27 cellular contexts compared by ENCODE assay signal in the genomic region with DNA sequence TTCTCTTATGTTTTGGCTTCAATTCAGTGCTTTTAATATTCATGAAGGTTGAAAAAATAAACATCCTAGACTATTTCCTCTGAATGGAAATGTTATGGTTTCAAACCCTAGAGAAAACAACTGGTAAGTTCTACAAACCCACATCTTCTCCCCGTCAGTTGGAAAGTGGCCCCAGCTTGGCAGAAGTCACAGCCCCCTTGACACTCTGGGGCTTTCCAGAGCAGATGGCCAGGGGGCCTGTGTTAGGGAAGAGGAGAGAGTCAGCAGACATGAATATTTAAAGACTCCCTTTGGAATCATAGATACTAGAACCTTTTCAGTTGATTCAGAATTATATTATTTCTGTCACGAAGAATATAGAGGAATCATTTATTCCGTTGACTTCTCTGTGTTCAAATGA.
DNase-seq lines count a peak whose midpoint lies in the region; ATAC-seq and TF ChIP-seq lines count a peak whose summit lies in the region.
"Had no signal": no experiment of that assay in that cellular context is flagged by ENCODE, and none has a peak within 500 bp of the region (broad histone marks: within the 10 kb centered on the region; RNA-seq: fewer than 3 reads in every experiment).

No MANE protein-coding gene starts in this region.

- peak; percentile 14 for DNase-seq in NCI-H1092 (lab: John Stamatoyannopoulos, UW)
- DNase-seq in NCI-H82 treated with DMSO at 0.1 percent for 48 hours (lab: John Stamatoyannopoulos, UW; ENCODE audit: unreplicated experiment) = peak; percentile 44
- DNase-seq in chondrocyte (ENCODE audit: low spot score) = no peak
- no peak for DNase-seq in neural crest cell (ENCODE audit: low read depth, low spot score)
- DNase-seq in activated gamma-delta T cell treated with Interleukin-2 at 50 U/mL for 16 hours = no peak
- no peak for DNase-seq in activated T-cell treated with anti-CD3 and anti-CD28 coated beads for 4 hours
- no peak for DNase-seq in CD1c-positive myeloid dendritic cell (ENCODE audit: extremely low spot score)
- DNase-seq: activated CD4-positive, alpha-beta T cell treated with anti-CD3 and anti-CD28 coated beads, Interleukin-2, amount 50 U/mL, for 48 hours; activated naive CD4-positive, alpha-beta T cell treated with anti-CD3 and anti-CD28 coated beads for 36 hours; amniotic stem cell; Caco-2; DMS79; effector CD4-positive, alpha-beta T cell; islet precursor cell; left ventricle myocardium inferior; NCI-H1048; NCI-H2029; NCI-H2227 treated with DMSO at 0.1 percent for 48 hours; NCI-H774; sigmoid colon; stimulated activated CD4-positive, alpha-beta T cell treated with anti-CD3 and anti-CD28 coated beads, Interleukin-12 subunit alpha, Interleukin-12 subunit beta, amount 100 ng/mL, for 4 hours; stimulated activated CD4-positive, alpha-beta T cell treated with anti-CD3 and anti-CD28 coated beads, Interleukin-2, amount 100 ng/mL, for 48 hours; stimulated activated naive CD8-positive, alpha-beta T cell treated with anti-CD3 and anti-CD28 coated beads, Interleukin-15, amount 100 ng/mL, for 72 hours had no signal

- no peak for TF ChIP-seq CTCF in chondrocyte (IDR thresholded peaks at IDR 0.05)
- TF ChIP-seq CTCF in neural crest cell (conservative IDR thresholded peaks at IDR 0.05) = no peak

- H3K27me3 Mint-ChIP-seq in chondrocyte (ENCODE audit: low read depth) (no peaks in the 10 kb centered on the region), neural crest cell (ENCODE audit: low read depth) (peaks cover 22% of the 10 kb centered on the region)
- H3K27me3 Mint-ChIP-seq: stimulated activated naive CD8-positive, alpha-beta T cell treated with anti-CD3 and anti-CD28 coated beads, Interleukin-15, amount 100 ng/mL, for 72 hours had no signal

- no peaks in the 10 kb centered on the region for H3K9me3 Mint-ChIP-seq in chondrocyte (ENCODE audit: low read depth)
- H3K9me3 Mint-ChIP-seq in neural crest cell = no peaks in the 10 kb centered on the region
- H3K9me3 Mint-ChIP-seq: activated naive CD4-positive, alpha-beta T cell treated with anti-CD3 and anti-CD28 coated beads for 36 hours; activated T-helper 1 cell treated with anti-CD3 and anti-CD28 coated beads, Interleukin-12 subunit alpha, Interleukin-12 subunit beta, Interleukin-2, Interleukin-4 antibody, amounts not matched to agents 30 ng/mL and 10 ng/mL and 1 ng/mL, durations not matched to agents 14 hours and 24 hours and 36 hours; T-helper 1 cell treated with Interleukin-12 subunit alpha and Interleukin-12 subunit beta and Interleukin-4 antibody, amounts not matched to agents 30 μg/mL and 1 μg/mL, for 36 hours had no signal

- no peak overlapping the region for H3K4me3 Mint-ChIP-seq in chondrocyte (ENCODE audit: unreplicated experiment)
- no peak overlapping the region for H3K4me3 Mint-ChIP-seq in neural crest cell
- H3K4me3 Mint-ChIP-seq: activated naive CD4-positive, alpha-beta T cell treated with anti-CD3 and anti-CD28 coated beads for 36 hours; activated T-helper 1 cell treated with anti-CD3 and anti-CD28 coated beads, Interleukin-12 subunit alpha, Interleukin-12 subunit beta, Interleukin-2, Interleukin-4 antibody, amounts not matched to agents 30 ng/mL and 10 ng/mL and 1 ng/mL, durations not matched to agents 14 hours and 24 hours and 36 hours; stimulated activated naive CD8-positive, alpha-beta T cell treated with anti-CD3 and anti-CD28 coated beads, Interleukin-15, amount 100 ng/mL, for 72 hours; T-helper 1 cell treated with Interleukin-12 subunit alpha and Interleukin-12 subunit beta and Interleukin-4 antibody, amounts not matched to agents 30 μg/mL and 1 μg/mL, for 36 hours had no signal

- H3K27ac Mint-ChIP-seq in chondrocyte (ENCODE audit: unreplicated experiment) (peak overlapping the region; percentile 45), neural crest cell (ENCODE audit: unreplicated experiment) (peak overlapping the region; percentile 63)
- H3K27ac Mint-ChIP-seq: activated naive CD4-positive, alpha-beta T cell treated with anti-CD3 and anti-CD28 coated beads for 36 hours; activated T-helper 1 cell treated with anti-CD3 and anti-CD28 coated beads, Interleukin-12 subunit alpha, Interleukin-12 subunit beta, Interleukin-2, Interleukin-4 antibody, amounts not matched to agents 30 ng/mL and 10 ng/mL and 1 ng/mL, durations not matched to agents 14 hours and 24 hours and 36 hours; stimulated activated naive CD8-positive, alpha-beta T cell treated with anti-CD3 and anti-CD28 coated beads, Interleukin-15, amount 100 ng/mL, for 72 hours; T-helper 1 cell treated with Interleukin-12 subunit alpha and Interleukin-12 subunit beta and Interleukin-4 antibody, amounts not matched to agents 30 μg/mL and 1 μg/mL, for 36 hours had no signal

- no peaks in the 10 kb centered on the region for H3K36me3 Mint-ChIP-seq in chondrocyte (ENCODE audit: low read depth)
- no peaks in the 10 kb centered on the region for H3K36me3 Mint-ChIP-seq in neural crest cell (ENCODE audit: low read depth)

- H3K4me1 Mint-ChIP-seq in chondrocyte (ENCODE audit: low read depth) = peaks cover 29% of the 10 kb centered on the region
- peaks cover 24% of the 10 kb centered on the region for H3K4me1 Mint-ChIP-seq in neural crest cell
- H3K4me1 Mint-ChIP-seq: stimulated activated naive CD8-positive, alpha-beta T cell treated with anti-CD3 and anti-CD28 coated beads, Interleukin-15, amount 100 ng/mL, for 72 hours had no signal

- no peak for ATAC-seq in GM21723 (IDR thresholded peaks at IDR 0.05; ENCODE audit: unreplicated experiment)
- ATAC-seq: activated CD4-positive, CD25-positive, alpha-beta regulatory T cell treated with anti-CD3 and anti-CD28 coated beads, Interleukin-2, amount 50 U/mL, for 24 hours; stimulated activated naive CD8-positive, alpha-beta T cell treated with anti-CD3 and anti-CD28 coated beads, Interleukin-15, amount 100 ng/mL, for 72 hours had no signal

Comparison
In these comparisons a context has a peak if more than half of its experiments do, and no peak if none do; other contexts are left out.
1. DNase-seq: peak in NCI-H1092 (single experiment) and NCI-H82 treated with DMSO at 0.1 percent for 48 hours (single experiment); none in chondrocyte (single experiment), neural crest cell (single experiment), activated gamma-delta T cell treated with Interleukin-2 at 50 U/mL for 16 hours (single experiment), activated T-cell treated with anti-CD3 and anti-CD28 coated beads for 4 hours (single experiment) and CD1c-positive myeloid dendritic cell (single experiment).